ENCODE assay signal across 8 cellular contexts in the genomic region with DNA sequence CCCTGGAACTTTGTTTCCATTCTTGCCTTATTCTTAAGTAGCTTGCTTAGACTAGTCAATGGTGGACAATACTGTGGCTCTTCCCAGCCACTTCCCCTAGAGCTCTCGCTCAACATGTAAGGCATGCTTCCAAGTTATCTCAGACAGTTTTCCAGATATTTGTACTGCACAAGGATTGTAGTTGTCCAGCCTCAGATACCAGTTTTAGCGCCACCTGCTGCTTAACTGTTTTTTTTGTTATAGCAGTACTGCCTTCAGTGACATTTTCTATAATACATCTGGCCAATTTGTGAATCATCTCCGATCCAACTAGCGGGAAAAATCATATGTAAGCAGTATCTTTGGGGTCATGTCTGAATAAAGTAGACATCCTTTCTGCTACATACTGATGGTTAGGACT.
DNase-seq lines count a peak whose midpoint lies in the region; ATAC-seq and TF ChIP-seq lines count a peak whose summit lies in the region.

No MANE protein-coding gene starts in this region.

- ATAC-seq in GM21528 (IDR thresholded peaks at IDR 0.05; ENCODE audit: low FRiP score, unreplicated experiment): peak; percentile 62
- no peak for ATAC-seq in GM21515 (IDR thresholded peaks at IDR 0.05; ENCODE audit: unreplicated experiment)

- no peaks in the 10 kb centered on the region for H3K27me3 ChIP-seq in NT2/D1 (ENCODE audit: insufficient read depth, insufficient read length)

- peak; percentile 43 for TF ChIP-seq CTCF in fibroblast of the aortic adventitia (IDR thresholded peaks at IDR 0.05; ENCODE audit: insufficient read depth, low read length)

- no peaks in the 10 kb centered on the region for H3K36me3 ChIP-seq in NT2/D1 (ENCODE audit: insufficient read depth, insufficient read length, low read length)

- DNase-seq in D341Med (ENCODE audit: low spot score) (peak; percentile 40), NT2/D1 (ENCODE audit: low read depth, low spot score) (peak; percentile 9), fibroblast of the aortic adventitia (ENCODE audit: low read depth) (peak; percentile 82), skeletal muscle cell (ENCODE audit: low read depth) (peak; percentile 28), midbrain (lab: John Stamatoyannopoulos, UW) (no peak)
- no peak for DNase-seq in activated naive CD4-positive, alpha-beta T cell (lab: John Stamatoyannopoulos, UW)

- H3K4me3 ChIP-seq in NT2/D1 (ENCODE audit: insufficient read length, low read depth) (no peak overlapping the region), fibroblast of the aortic adventitia (ENCODE audit: low read depth, low read length) (no peak overlapping the region), skeletal muscle cell (ENCODE audit: low read depth, low read length) (no peak overlapping the region)

- H3K4me1 ChIP-seq in NT2/D1 (ENCODE audit: insufficient read depth, insufficient read length): no peaks in the 10 kb centered on the region

- H3K9ac ChIP-seq in NT2/D1 (ENCODE audit: insufficient read length, low read depth): no peak overlapping the region

- H3K9me3 ChIP-seq in NT2/D1 (ENCODE audit: insufficient read depth, low read length): no peaks in the 10 kb centered on the region

Comparison
In these comparisons a context has a peak if more than half of its experiments do, and no peak if none do; other contexts are left out.
1. DNase-seq: peak in D341Med (single experiment), NT2/D1 (single experiment), fibroblast of the aortic adventitia (single experiment) and skeletal muscle cell (single experiment); none in midbrain (single experiment) and activated naive CD4-positive, alpha-beta T cell (0 of 4).